10 cellular contexts compared by ENCODE assay signal in the genomic region with DNA sequence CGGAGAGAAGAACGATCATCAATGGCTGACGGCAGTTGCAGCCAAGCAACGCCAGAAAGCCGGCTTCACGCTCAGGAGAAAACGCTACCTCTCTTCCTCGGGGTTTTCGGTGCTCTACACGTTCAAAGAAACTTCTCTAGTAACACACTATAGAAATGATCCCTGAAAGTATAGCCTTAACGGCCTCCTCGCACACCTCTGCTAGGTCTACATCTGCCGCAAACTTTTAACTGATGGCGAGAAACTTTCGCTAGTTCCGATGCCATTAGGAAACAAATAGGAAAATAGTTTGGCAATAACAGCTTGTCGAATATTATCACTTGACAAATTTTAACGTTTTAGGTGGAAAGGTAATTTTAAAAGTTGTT. TPM values are rescaled to one million over a fixed set of nuclear protein-coding genes. Genes with fewer than 3 reads are reported as not detected.
DNase-seq lines count a peak whose midpoint lies in the region; ATAC-seq, FAIRE-seq and TF ChIP-seq lines count a peak whose summit lies in the region.
"Not testable (repeated sequence)": the region's sequence is repeated elsewhere in the genome, so short reads cannot be mapped to it uniquely, and the experiment has no call there.
"Had no signal": no experiment of that assay in that cellular context is flagged by ENCODE, and none has a peak within 500 bp of the region (broad histone marks: within the 10 kb centered on the region; RNA-seq: fewer than 3 reads in every experiment).

No MANE protein-coding gene starts in this region.

- not testable (repeated sequence) for H3K9me2 ChIP-seq in HCT116 (ENCODE audit: insufficient read depth)

- RAD21 ChIA-PET in HCT116 (lab: Charles Lee; ENCODE audit: low non-redundant PET in 1 of 2, low total read pairs in 2 of 2, uncharacterized antibody in 2 of 2, unreplicated experiment in 2 of 2) = not testable (repeated sequence)

- not testable (repeated sequence) for H2AFZ ChIP-seq in HCT116 (ENCODE audit: low read depth, low read length, poor library complexity, severe bottlenecking)

- not testable (repeated sequence) for H3K36me3 ChIP-seq in CD4-positive, CD25-positive, alpha-beta regulatory T cell (ENCODE audit: control insufficient read depth, insufficient read depth, low read length); HCT116 (ENCODE audit: control insufficient read depth in 1 of 2, insufficient read depth in 2 of 2, low read length in 2 of 2)

- not testable (repeated sequence) for H3K9me3 ChIP-seq in CD4-positive, CD25-positive, alpha-beta regulatory T cell (ENCODE audit: control insufficient read depth in 2 of 2, low read length in 2 of 2); HCT116 (ENCODE audit: control insufficient read depth in 1 of 2, insufficient read depth in 1 of 2, low read depth in 1 of 2, low read length in 2 of 2)

- POLR2A ChIA-PET in HCT116 (lab: Charles Lee) = not testable (repeated sequence)

- H3K4me3 Mint-ChIP-seq in CD4-positive, CD25-positive, alpha-beta regulatory T cell = peak overlapping the region in 2 of 4 donors; percentile 80 to 96
- not testable (repeated sequence) for H3K4me3 Mint-ChIP-seq in activated CD8-positive, alpha-beta memory T cell treated with anti-CD3 and anti-CD28 coated beads, Interleukin-2, amount 10 ng/mL, durations not matched to agents 7 days and 5 days; type B pancreatic cell

- H3K9ac ChIP-seq in HCT116 (ENCODE audit: low read length) = not testable (repeated sequence)

- not testable (repeated sequence) for H3K27me3 ChIP-seq in CD4-positive, CD25-positive, alpha-beta regulatory T cell (ENCODE audit: control insufficient read depth, insufficient read depth, low read length); HCT116 (ENCODE audit: insufficient read depth, low read length)

- intact Hi-C loops in HCT116 (cut with micrococcal nuclease) = not testable (repeated sequence)

- H3K36me3 Mint-ChIP-seq in CD4-positive, CD25-positive, alpha-beta regulatory T cell; activated CD8-positive, alpha-beta memory T cell treated with anti-CD3 and anti-CD28 coated beads, Interleukin-2, amount 10 ng/mL, durations not matched to agents 7 days and 5 days; type B pancreatic cell: not testable (repeated sequence)

- H3K27me3 Mint-ChIP-seq in CD4-positive, CD25-positive, alpha-beta regulatory T cell; activated CD8-positive, alpha-beta memory T cell treated with anti-CD3 and anti-CD28 coated beads, Interleukin-2, amount 10 ng/mL, durations not matched to agents 7 days and 5 days; type B pancreatic cell: not testable (repeated sequence)

- DNase-seq in CD4-positive, CD25-positive, alpha-beta regulatory T cell = peak in 2 of 3 donors; percentile 20 to 56
- DNase-seq in HCT116 (ENCODE audit: low read depth, low spot score) (peak; percentile 16), RCC 7860 (ENCODE audit: low spot score) (peak; percentile 50), fibroblast of pulmonary artery (ENCODE audit: low read depth) (peak; percentile 0), myocyte (ENCODE audit: low read depth) (peak; percentile 3)
- DNase-seq in activated CD8-positive, alpha-beta memory T cell treated with anti-CD3 and anti-CD28 coated beads, Interleukin-2, amount 10 ng/mL, durations not matched to agents 7 days and 5 days = peak; percentile 31
- DNase-seq in central memory CD4-positive, alpha-beta T cell = peak; percentile 2
- not testable (repeated sequence) for DNase-seq in type B pancreatic cell (ENCODE audit: extremely low spot score, unreplicated experiment)

- not testable (repeated sequence) for FAIRE-seq in RCC 7860 (lab: Jason Lieb, UNC)

- not testable (repeated sequence) for TF ChIP-seq CTCF in HCT116 (IDR thresholded peaks at IDR 0.05 in 2 of 3, conservative IDR thresholded peaks at IDR 0.05 in 1 of 3; ENCODE audit: borderline replicate concordance in 1 of 3, insufficient read depth in 1 of 3, low read depth in 2 of 3, low read length in 2 of 3); fibroblast of pulmonary artery (IDR thresholded peaks at IDR 0.05; ENCODE audit: low read length, missing control alignments); type B pancreatic cell (conservative IDR thresholded peaks at IDR 0.05)

- H3K27ac Mint-ChIP-seq in CD4-positive, CD25-positive, alpha-beta regulatory T cell = not testable (repeated sequence)
- peak overlapping the region; percentile 78 for H3K27ac Mint-ChIP-seq in activated CD8-positive, alpha-beta memory T cell treated with anti-CD3 and anti-CD28 coated beads, Interleukin-2, amount 10 ng/mL, durations not matched to agents 7 days and 5 days
- peak overlapping the region; percentile 78 for H3K27ac Mint-ChIP-seq in type B pancreatic cell

- peak overlapping the region; percentile 33 for H3K27ac ChIP-seq in CD4-positive, CD25-positive, alpha-beta regulatory T cell (ENCODE audit: insufficient read depth, low read length, poor library complexity, severe bottlenecking)
- H3K27ac ChIP-seq in HCT116 (ENCODE audit: low read depth, low read length) = not testable (repeated sequence)

- not testable (repeated sequence) for TF ChIP-seq RAD21 in HCT116 (IDR thresholded peaks at IDR 0.05; ENCODE audit: low read depth)

- TF ChIP-seq POLR2A in HCT116 (IDR thresholded peaks at IDR 0.05; ENCODE audit: borderline replicate concordance, extremely low read depth, insufficient read depth, insufficient read length) = not testable (repeated sequence)

- not testable (repeated sequence) for H4K20me1 ChIP-seq in HCT116 (ENCODE audit: insufficient read depth)

- not testable (repeated sequence) for H3K4me3 ChIP-seq in CD4-positive, CD25-positive, alpha-beta regulatory T cell (ENCODE audit: low read depth, low read length); HCT116 (replicated peaks in 1 of 2; ENCODE audit: low read depth in 1 of 2, low read length in 2 of 2); fibroblast of pulmonary artery (replicated peaks; ENCODE audit: low read depth, low read length)

- H3K9me3 Mint-ChIP-seq in CD4-positive, CD25-positive, alpha-beta regulatory T cell; activated CD8-positive, alpha-beta memory T cell treated with anti-CD3 and anti-CD28 coated beads, Interleukin-2, amount 10 ng/mL, durations not matched to agents 7 days and 5 days (ENCODE audit: low read depth); type B pancreatic cell: not testable (repeated sequence)

- H3K4me1 ChIP-seq in CD4-positive, CD25-positive, alpha-beta regulatory T cell (ENCODE audit: control insufficient read depth, insufficient read depth, low read length, poor library complexity, severe bottlenecking); HCT116 (ENCODE audit: control insufficient read depth in 1 of 2, insufficient read depth in 2 of 2, low read length in 2 of 2): not testable (repeated sequence)

- not testable (repeated sequence) for H3K79me2 ChIP-seq in HCT116 (ENCODE audit: insufficient read depth, low read length)

- CTCF ChIA-PET in HCT116 (lab: Charles Lee); activated CD8-positive, alpha-beta memory T cell treated with anti-CD3 and anti-CD28 coated beads, Interleukin-2, amount 10 ng/mL, durations not matched to agents 7 days and 5 days (lab: Charles Lee): not testable (repeated sequence)

- ATAC-seq in CD4-positive, CD25-positive, alpha-beta regulatory T cell (ENCODE audit: low read depth in 2 of 2); HCT116; activated CD8-positive, alpha-beta memory T cell treated with anti-CD3 and anti-CD28 coated beads, Interleukin-2, amount 10 ng/mL, durations not matched to agents 7 days and 5 days: not testable (repeated sequence)

- BruUV-seq in HCT116 (replicated peaks; lab: Mats Ljungman, UMichigan) = not testable (repeated sequence)

- not testable (repeated sequence) for H3K4me1 Mint-ChIP-seq in CD4-positive, CD25-positive, alpha-beta regulatory T cell; activated CD8-positive, alpha-beta memory T cell treated with anti-CD3 and anti-CD28 coated beads, Interleukin-2, amount 10 ng/mL, durations not matched to agents 7 days and 5 days; type B pancreatic cell (ENCODE audit: unreplicated experiment)

- not testable (repeated sequence) for H3K4me2 ChIP-seq in HCT116 (ENCODE audit: low read length)

RNA-seq across cellular contexts. Expression of a gene that starts 14.9 kb away (rescaled TPM):
- 37.1 TPM for total RNA-seq in CD4-positive, CD25-positive, alpha-beta regulatory T cell
- 1 to 10 TPM in 3 of 4 donors, under 1 TPM in 1; 0.80 to 1.6 (median 1.4) TPM for polyA plus RNA-seq in CD4-positive, CD25-positive, alpha-beta regulatory T cell
- 0.44 TPM for total RNA-seq in HCT116 (2021; ENCODE audit: unreplicated experiment)
- not detected in 2 replicates for polyA plus RNA-seq in HCT116 (2012)
- 1 to 10 TPM; 7.5 to 8.1 TPM for total RNA-seq in activated CD8-positive, alpha-beta memory T cell treated with anti-CD3 and anti-CD28 coated beads, Interleukin-2, amount 10 ng/mL, durations not matched to agents 7 days and 5 days
- total RNA-seq in myocyte = not detected in 2 replicates
- polyA plus RNA-seq in myocyte (2012) = not detected
- total RNA-seq in type B pancreatic cell (ENCODE audit: low replicate concordance) = not detected in 2 replicates
- polyA plus RNA-seq: aorta, K562 had no signal
